Comparison of ENCODE assay signal across 22 cellular contexts in the genomic region with DNA sequence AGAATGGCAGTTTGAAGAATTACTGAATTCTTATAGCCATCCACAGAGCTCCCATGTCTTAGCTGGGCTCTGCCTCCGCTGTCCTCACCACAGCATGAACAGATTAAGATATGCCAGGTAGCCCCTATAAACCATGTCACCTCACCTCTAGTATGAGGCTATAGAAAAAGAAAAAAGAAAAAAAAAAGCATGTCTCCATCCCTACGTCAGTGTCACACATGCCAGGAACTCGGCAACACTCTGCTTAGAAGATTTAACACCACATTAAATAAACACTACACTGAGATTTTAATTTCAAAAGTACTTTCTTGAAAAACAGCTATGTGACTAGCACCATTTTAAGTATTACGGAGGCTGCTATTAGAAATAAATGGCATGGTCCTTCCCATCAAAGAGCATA.
"Had no signal": no experiment of that assay in that cellular context is flagged by ENCODE, and none has a peak within 500 bp of the region (broad histone marks: within the 10 kb centered on the region; RNA-seq: fewer than 3 reads in every experiment).

No MANE protein-coding gene starts in this region.

- H3K36me3 ChIP-seq: lower lobe of right lung, neutrophil, stomach, thoracic aorta, transverse colon had no signal

- H3K27ac ChIP-seq: coronary artery, lower lobe of right lung, neutrophil, psoas muscle, thoracic aorta, transverse colon had no signal

- ATAC-seq: left lobe of liver; lower lobe of right lung; natural killer cell treated with Interleukin-12 subunit alpha and Interleukin-12 subunit beta and Interleukin-15 and Interleukin-18, amount 100 ng/mL, for 72 hours; psoas muscle had no signal

- H3K4me1 Mint-ChIP-seq: memory B cell had no signal

- H3K27me3 Mint-ChIP-seq: memory B cell; natural killer cell treated with Interleukin-12 subunit alpha and Interleukin-12 subunit beta and Interleukin-15 and Interleukin-18, amount 100 ng/mL, for 72 hours had no signal

- DNase-seq: central memory CD4-positive, alpha-beta T cell; effector CD4-positive, alpha-beta T cell; endodermal cell; kidney glomerular epithelial cell; lower lobe of right lung; midbrain; psoas muscle; retina; small intestine; stimulated activated CD4-positive, alpha-beta T cell treated with anti-CD3 and anti-CD28 coated beads, Interleukin-12 subunit alpha, Interleukin-12 subunit beta, amount 100 ng/mL, for 4 hours; stimulated activated naive CD4-positive, alpha-beta T cell; stomach; substantia nigra; transverse colon had no signal

- H3K4me3 Mint-ChIP-seq: endodermal cell; memory B cell; natural killer cell treated with Interleukin-12 subunit alpha and Interleukin-12 subunit beta and Interleukin-15 and Interleukin-18, amount 100 ng/mL, for 72 hours had no signal

- H3K9me3 ChIP-seq: lower lobe of right lung, neutrophil, psoas muscle, stomach, thoracic aorta, transverse colon had no signal

- H3K36me3 Mint-ChIP-seq: memory B cell; natural killer cell treated with Interleukin-12 subunit alpha and Interleukin-12 subunit beta and Interleukin-15 and Interleukin-18, amount 100 ng/mL, for 72 hours had no signal

- H3K9me3 Mint-ChIP-seq: natural killer cell treated with Interleukin-12 subunit alpha and Interleukin-12 subunit beta and Interleukin-15 and Interleukin-18, amount 100 ng/mL, for 72 hours had no signal

- FAIRE-seq: endothelial cell of umbilical vein, islet of Langerhans, small intestine had no signal

- H3K27me3 ChIP-seq: neutrophil, stomach, transverse colon had no signal

- H3K4me3 ChIP-seq: coronary artery, lower lobe of right lung, psoas muscle, stomach, thoracic aorta, transverse colon had no signal

- H3K27ac Mint-ChIP-seq: endodermal cell; memory B cell; natural killer cell treated with Interleukin-12 subunit alpha and Interleukin-12 subunit beta and Interleukin-15 and Interleukin-18, amount 100 ng/mL, for 72 hours had no signal

- H3K4me1 ChIP-seq: lower lobe of right lung, psoas muscle, stomach had no signal
